ENCODE assay signal across 15 cellular contexts in the genomic region with DNA sequence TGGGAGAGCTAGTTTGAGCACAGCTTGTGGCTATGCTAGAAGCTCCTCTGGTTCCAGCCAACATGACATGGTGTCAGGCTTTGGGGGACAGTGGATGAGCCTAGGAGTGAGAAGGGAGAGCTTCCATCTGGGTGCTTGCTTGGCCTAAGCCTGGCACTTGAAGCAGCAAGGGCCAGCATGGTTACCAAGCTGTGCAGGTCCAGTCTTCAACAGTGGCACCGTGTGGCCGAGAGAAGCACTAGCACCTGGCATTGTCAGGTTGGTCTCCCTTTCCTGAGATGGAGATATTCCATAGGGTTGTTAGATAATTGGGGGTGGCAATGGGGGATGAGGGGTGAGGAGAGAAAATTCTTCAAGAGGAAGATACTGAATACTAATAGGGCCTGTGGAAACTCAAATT.
DNase-seq lines count a peak whose midpoint lies in the region; ATAC-seq and TF ChIP-seq lines count a peak whose summit lies in the region.
"Had no signal": no experiment of that assay in that cellular context is flagged by ENCODE, and none has a peak within 500 bp of the region (broad histone marks: within the 10 kb centered on the region; RNA-seq: fewer than 3 reads in every experiment).

No MANE protein-coding gene starts in this region.

- no peaks in the 10 kb centered on the region for H3K4me1 Mint-ChIP-seq in activated T-helper 1 cell treated with anti-CD3 and anti-CD28 coated beads, Interleukin-12 subunit alpha, Interleukin-12 subunit beta, Interleukin-2, Interleukin-4 antibody, amounts not matched to agents 30 ng/mL and 10 ng/mL and 1 ng/mL, durations not matched to agents 14 hours and 24 hours and 36 hours (ENCODE audit: low read depth)

- peaks cover 29% of the 10 kb centered on the region for H3K9me3 Mint-ChIP-seq in activated T-helper 1 cell treated with anti-CD3 and anti-CD28 coated beads, Interleukin-12 subunit alpha, Interleukin-12 subunit beta, Interleukin-2, Interleukin-4 antibody, amounts not matched to agents 30 ng/mL and 10 ng/mL and 1 ng/mL, durations not matched to agents 14 hours and 24 hours and 36 hours

- H3K27ac Mint-ChIP-seq in activated T-helper 1 cell treated with anti-CD3 and anti-CD28 coated beads, Interleukin-12 subunit alpha, Interleukin-12 subunit beta, Interleukin-2, Interleukin-4 antibody, amounts not matched to agents 30 ng/mL and 10 ng/mL and 1 ng/mL, durations not matched to agents 14 hours and 24 hours and 36 hours: no peak overlapping the region

- peaks cover 4% of the 10 kb centered on the region for H3K27me3 Mint-ChIP-seq in activated T-helper 1 cell treated with anti-CD3 and anti-CD28 coated beads, Interleukin-12 subunit alpha, Interleukin-12 subunit beta, Interleukin-2, Interleukin-4 antibody, amounts not matched to agents 30 ng/mL and 10 ng/mL and 1 ng/mL, durations not matched to agents 14 hours and 24 hours and 36 hours (ENCODE audit: insufficient read depth)

- ATAC-seq in GM21360 (IDR thresholded peaks at IDR 0.05; ENCODE audit: unreplicated experiment): no peak

- peak; percentile 21 for TF ChIP-seq CTCF in AG09309 (IDR thresholded peaks at IDR 0.05; ENCODE audit: control insufficient read depth, insufficient read depth, low read depth, low read length, missing control alignments)
- peak; percentile 31; the same call in 1 of the 2 replicates for TF ChIP-seq CTCF in GM12874 (IDR thresholded peaks at IDR 0.05; ENCODE audit: insufficient read depth, low read depth, low read length)
- peak; percentile 21 for TF ChIP-seq CTCF in fibroblast of pulmonary artery (IDR thresholded peaks at IDR 0.05; ENCODE audit: low read length, missing control alignments)

- H3K4me3 ChIP-seq in AG09309 (ENCODE audit: control insufficient read depth, low read depth, low read length): no peak overlapping the region
- no peak overlapping the region for H3K4me3 ChIP-seq in fibroblast of pulmonary artery (replicated peaks; ENCODE audit: low read depth, low read length)
- H3K4me3 ChIP-seq: Peyer's patch had no signal

- intact Hi-C loops in activated T-helper 1 cell treated with anti-CD3 and anti-CD28 coated beads, Interleukin-12 subunit alpha, Interleukin-12 subunit beta, Interleukin-2, Interleukin-4 antibody, amounts not matched to agents 30 ng/mL and 10 ng/mL and 1 ng/mL, durations not matched to agents 14 hours and 24 hours and 36 hours (cut with micrococcal nuclease): no loop called here
- intact Hi-C loops in head of caudate nucleus (cut with DNase I): no loop called here

- DNase-seq in AG09309 (ENCODE audit: low read depth): no peak
- peak; percentile 14 for DNase-seq in OCI-M1 (lab: John Stamatoyannopoulos, UW)
- DNase-seq in fibroblast of pulmonary artery (ENCODE audit: low read depth): no peak
- DNase-seq in NOMO-1 treated with DMSO at 0.1 percent for 48 hours (lab: John Stamatoyannopoulos, UW; ENCODE audit: unreplicated experiment): no peak
- no peak for DNase-seq in activated T-helper 1 cell treated with anti-CD3 and anti-CD28 coated beads, Interleukin-12 subunit alpha, Interleukin-12 subunit beta, Interleukin-2, Interleukin-4 antibody, amounts not matched to agents 30 ng/mL and 10 ng/mL and 1 ng/mL, durations not matched to agents 14 hours and 24 hours and 36 hours (ENCODE audit: low spot score)
- DNase-seq in head of caudate nucleus: no peak
- DNase-seq: activated CD8-positive, alpha-beta memory T cell treated with anti-CD3 and anti-CD28 coated beads for 24 hours; activated naive CD4-positive, alpha-beta T cell treated with Interleukin-2 at 50 U/mL for 16 hours; kidney; NCI-H1694; Peyer's patch; retina; T-helper 2 cell had no signal

- H3K36me3 Mint-ChIP-seq in activated T-helper 1 cell treated with anti-CD3 and anti-CD28 coated beads, Interleukin-12 subunit alpha, Interleukin-12 subunit beta, Interleukin-2, Interleukin-4 antibody, amounts not matched to agents 30 ng/mL and 10 ng/mL and 1 ng/mL, durations not matched to agents 14 hours and 24 hours and 36 hours (ENCODE audit: low read depth): no peaks in the 10 kb centered on the region

- no peak overlapping the region for H3K4me3 Mint-ChIP-seq in activated T-helper 1 cell treated with anti-CD3 and anti-CD28 coated beads, Interleukin-12 subunit alpha, Interleukin-12 subunit beta, Interleukin-2, Interleukin-4 antibody, amounts not matched to agents 30 ng/mL and 10 ng/mL and 1 ng/mL, durations not matched to agents 14 hours and 24 hours and 36 hours
